8 cellular contexts compared by ENCODE assay signal in the genomic region with DNA sequence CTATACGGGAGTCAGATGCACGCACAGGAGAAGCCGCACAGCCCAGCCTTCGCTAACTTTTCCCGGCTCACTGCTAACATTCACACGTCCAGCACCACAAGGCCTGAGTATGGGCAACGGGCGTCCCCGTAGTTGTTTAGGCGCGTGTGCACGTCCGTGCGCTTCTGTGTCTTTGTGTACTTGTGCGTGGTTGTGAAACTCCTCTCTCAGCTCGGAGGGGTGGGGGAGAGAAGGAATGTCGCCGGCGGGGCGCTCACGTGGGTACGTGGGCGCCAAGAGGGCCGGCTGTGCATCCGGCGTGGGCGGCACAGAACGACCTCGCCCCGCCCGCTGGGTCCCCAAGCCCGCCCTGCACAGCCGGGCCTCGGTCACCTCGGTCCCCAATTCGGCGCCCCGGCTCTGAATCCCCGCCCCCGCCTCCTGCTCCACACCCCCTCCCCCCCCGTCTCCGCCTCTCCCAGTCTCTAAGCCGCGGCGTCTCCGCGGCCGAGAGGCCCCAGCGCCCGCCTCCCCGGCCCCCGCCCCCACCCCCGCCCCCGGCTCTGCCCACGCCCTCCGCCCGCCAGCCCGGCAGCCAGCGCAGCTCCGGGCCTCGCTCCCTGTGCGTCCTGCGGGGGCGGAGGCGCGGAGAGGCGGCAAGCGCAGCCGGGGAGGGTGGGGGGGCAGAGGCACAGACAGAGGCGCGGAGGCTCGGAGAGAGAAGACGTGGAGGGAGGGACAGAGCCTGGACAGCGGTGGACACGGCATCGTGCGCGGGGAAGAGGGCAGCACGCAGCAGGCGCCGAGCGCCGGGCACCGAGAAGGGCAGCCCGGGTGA. TPM values are rescaled to one million over a fixed set of nuclear protein-coding genes. Genes with fewer than 3 reads are reported as not detected.
DNase-seq lines count a peak whose midpoint lies in the region; ATAC-seq and TF ChIP-seq lines count a peak whose summit lies in the region.

NAB2 (plus strand) TSS at position 673 of the 817 bp plus-strand sequence. CDS start 158 bp downstream, outside the sequence.

- peak; percentile 48 for ATAC-seq in foreskin keratinocyte

- H2AFZ ChIP-seq in MM.1S (ENCODE audit: low read length) (peak within 1 kb of the TSS; percentile 86), neuron (ENCODE audit: low read depth, low read length) (peak within 1 kb of the TSS; percentile 18)

- H3K36me3 ChIP-seq in HAP-1 (replicated peaks) (peaks cover 16% of the 10 kb centered on the region), MM.1S (replicated peaks; ENCODE audit: insufficient read depth, low read length) (no peaks in the 10 kb centered on the region), SJCRH30 (peaks cover 13% of the 10 kb centered on the region), neuron (ENCODE audit: insufficient read depth, low read length) (peaks cover 21% of the 10 kb centered on the region), stomach smooth muscle (ENCODE audit: control insufficient read depth in 2 of 2, insufficient read depth in 2 of 2, low read length in 2 of 2) (peaks cover 7 to 13% of the 10 kb centered on the region in 2 donors)

- H4K20me1 ChIP-seq in MM.1S (ENCODE audit: insufficient read depth, low read length): no peaks in the 10 kb centered on the region

- peak; percentile 96 for DNase-seq in G401 (ENCODE audit: low spot score)
- peak; percentile 88 to 97 for DNase-seq in HAP-1 (ENCODE audit: low spot score in 2 of 2)
- peak; percentile 95 for DNase-seq in MM.1S
- peak; percentile 100 for DNase-seq in SJCRH30
- peak; percentile 82 for DNase-seq in activated gamma-delta T cell treated with anti-CD3 and anti-CD28 coated beads, Interleukin-2, amount 50 U/mL, for 16 hours (ENCODE audit: low read depth)
- DNase-seq in foreskin keratinocyte: peak; percentile 88 to 90

- no peaks in the 10 kb centered on the region for H3K27me3 ChIP-seq in HAP-1 (ENCODE audit: low read depth)
- no peaks in the 10 kb centered on the region for H3K27me3 ChIP-seq in MM.1S (replicated peaks; ENCODE audit: insufficient read depth, low read length)
- H3K27me3 ChIP-seq in SJCRH30: 0 out of 2 replicates have a peak, but pooled peaks cover 8% of the 10 kb centered on the region
- H3K27me3 ChIP-seq in foreskin keratinocyte: no peaks in the 10 kb centered on the region
- no peaks in the 10 kb centered on the region for H3K27me3 ChIP-seq in neuron (ENCODE audit: insufficient read depth, low read length)
- H3K27me3 ChIP-seq in stomach smooth muscle (ENCODE audit: control insufficient read depth in 1 of 2, insufficient read depth in 2 of 2, low read length in 2 of 2): no peaks in the 10 kb centered on the region

- H3K79me2 ChIP-seq in MM.1S (ENCODE audit: low read length): no peaks in the 10 kb centered on the region

- TF ChIP-seq CTCF in MM.1S (IDR thresholded peaks at IDR 0.05; ENCODE audit: low read length) (no peak), foreskin keratinocyte (conservative IDR thresholded peaks at IDR 0.05) (no peak)

- H3K4me2 ChIP-seq in MM.1S (ENCODE audit: low read depth, low read length): peak within 1 kb of the TSS; percentile 98

- peaks cover 19% of the 10 kb centered on the region for H3F3A ChIP-seq in MM.1S (ENCODE audit: insufficient read depth, low read length)

- in situ Hi-C loops in G401 (cut with HindIII; ENCODE audit: low sequenced_read_pairs): no loop called here
- in situ Hi-C loops in HAP-1 (cut with MboI; ENCODE audit: low sequenced_read_pairs): no loop called here

- H3K9ac ChIP-seq in MM.1S (ENCODE audit: low read length) (peak within 1 kb of the TSS; percentile 77), stomach smooth muscle (ENCODE audit: low read length in 2 of 2) (peak within 1 kb of the TSS; percentile 89 to 91)

- H3K9me3 ChIP-seq in HAP-1 (no peaks in the 10 kb centered on the region), MM.1S (replicated peaks; ENCODE audit: insufficient read depth, low read length) (no peaks in the 10 kb centered on the region), SJCRH30 (replicated peaks) (no peaks in the 10 kb centered on the region), neuron (ENCODE audit: low read length) (no peaks in the 10 kb centered on the region), stomach smooth muscle (ENCODE audit: control insufficient read depth in 2 of 2, low read length in 2 of 2) (no peaks in the 10 kb centered on the region)

- H3K4me3 ChIP-seq in HAP-1: peak within 1 kb of the TSS; percentile 69
- peak within 1 kb of the TSS; percentile 81 for H3K4me3 ChIP-seq in MM.1S (ENCODE audit: low read length)
- peak within 1 kb of the TSS; percentile 89 for H3K4me3 ChIP-seq in SJCRH30
- H3K4me3 ChIP-seq in neuron (ENCODE audit: low read length): peak within 1 kb of the TSS; percentile 91
- peak within 1 kb of the TSS; percentile 85 to 89 for H3K4me3 ChIP-seq in stomach smooth muscle (ENCODE audit: low read length in 2 of 2)

- H3K4me1 ChIP-seq in HAP-1: peaks cover 18% of the 10 kb centered on the region
- peaks cover 6% of the 10 kb centered on the region; the same call in 1 of the 2 replicates for H3K4me1 ChIP-seq in MM.1S (ENCODE audit: low read length)
- H3K4me1 ChIP-seq in SJCRH30: peaks cover 8% of the 10 kb centered on the region; the same call in 1 of the 2 replicates
- H3K4me1 ChIP-seq in foreskin keratinocyte: peaks cover 18% of the 10 kb centered on the region
- H3K4me1 ChIP-seq in neuron (ENCODE audit: insufficient read depth, low read length): peaks cover 39% of the 10 kb centered on the region
- peaks cover 52% of the 10 kb centered on the region for H3K4me1 ChIP-seq in stomach smooth muscle (ENCODE audit: control insufficient read depth, insufficient read depth, low read length)

- H3K27ac ChIP-seq in MM.1S (ENCODE audit: low read length) (peak within 1 kb of the TSS; percentile 88), SJCRH30 (peak within 1 kb of the TSS; percentile 69), foreskin keratinocyte (peak within 1 kb of the TSS; percentile 91), stomach smooth muscle (ENCODE audit: low read length) (peak within 1 kb of the TSS; percentile 100)

- H3K9me2 ChIP-seq in MM.1S (replicated peaks; ENCODE audit: insufficient read depth, low read length): no peaks in the 10 kb centered on the region

RNA-seq across cellular contexts. Expression of gene NAB2, which starts in this region (rescaled TPM):
- total RNA-seq in G401 (2014; rRNA removed; shearing (Covaris generic)): 44.2 TPM in 2 replicates
- total RNA-seq in SJCRH30 (2014; rRNA removed; shearing (Covaris generic)): 87.8 and 89.9 TPM in 2 replicates
- total RNA-seq in foreskin keratinocyte: 24.3 and 25.0 TPM in 2 replicates
- polyA plus RNA-seq in foreskin keratinocyte: 19.4 and 21.5 TPM in 2 replicates

Comparison
In these comparisons a context has a peak if more than half of its experiments do, and no peak if none do; other contexts are left out.
1. Peak in every context shown above with its lines: DNase-seq, ATAC-seq, H3K4me3 ChIP-seq and H3K27ac ChIP-seq.